9 cellular contexts compared by ENCODE assay signal in genomic region chr1:211329764-211330201, GRCh38. TPM values are rescaled to one million over a fixed set of nuclear protein-coding genes. Genes with fewer than 3 reads are reported as not detected.
A peak's percentile ranks its signal among the peaks of the same experiment; 100 is the strongest.
DNase-seq lines count a peak whose midpoint lies in the region; ATAC-seq and TF ChIP-seq lines count a peak whose summit lies in the region.
"Had no signal": no experiment of that assay in that cellular context is flagged by ENCODE, and none has a peak within 500 bp of the region (broad histone marks: within the 10 kb centered on the region; RNA-seq: fewer than 3 reads in every experiment).

No MANE protein-coding gene starts in this region.

- CTCF ChIA-PET in activated naive CD4-positive, alpha-beta T cell treated with anti-CD3 and anti-CD28 coated beads, Interleukin-2, amount 10 ng/mL, durations not matched to agents 7 days and 5 days (lab: Charles Lee) = interaction anchor here (1.2 to 2.3 kb wide), 2 partner anchors 11 to 35 kb away, joined by 3 to 9 read pairs; no protein-coding TSS in a partner anchor
- CTCF ChIA-PET in activated CD4-positive, alpha-beta memory T cell treated with anti-CD3 and anti-CD28 coated beads, Interleukin-2, amount 10 ng/mL, durations not matched to agents 7 days and 5 days (lab: Charles Lee) = interaction anchor here (1.7 kb wide), 1 partner anchor 184 kb away, joined by 13 read pairs; no protein-coding TSS in a partner anchor

- TF ChIP-seq CTCF in transverse colon (IDR thresholded peaks at IDR 0.05) = no peak

- no peak for TF ChIP-seq EP300 in transverse colon (IDR thresholded peaks at IDR 0.05; ENCODE audit: low read depth)

- peaks cover 31 to 84% (median 68%) of the 10 kb centered on the region in 4 donors for H3K4me1 ChIP-seq in transverse colon

- H3K27ac Mint-ChIP-seq in activated naive CD4-positive, alpha-beta T cell treated with anti-CD3 and anti-CD28 coated beads, Interleukin-2, amount 10 ng/mL, durations not matched to agents 7 days and 5 days = peak overlapping the region; percentile 96
- H3K27ac Mint-ChIP-seq in activated CD4-positive, alpha-beta memory T cell treated with anti-CD3 and anti-CD28 coated beads, Interleukin-2, amount 10 ng/mL, durations not matched to agents 7 days and 5 days = peak overlapping the region; percentile 92

- intact Hi-C loops in transverse colon (cut with DNase I; ENCODE audit: low total_unique reads) = no loop called here

- H3K9me3 Mint-ChIP-seq in activated naive CD4-positive, alpha-beta T cell treated with anti-CD3 and anti-CD28 coated beads, Interleukin-2, amount 10 ng/mL, durations not matched to agents 7 days and 5 days = no peaks in the 10 kb centered on the region
- H3K9me3 Mint-ChIP-seq in activated CD4-positive, alpha-beta memory T cell treated with anti-CD3 and anti-CD28 coated beads, Interleukin-2, amount 10 ng/mL, durations not matched to agents 7 days and 5 days = no peaks in the 10 kb centered on the region

- ATAC-seq in HG03039 (IDR thresholded peaks at IDR 0.05; ENCODE audit: unreplicated experiment) (peak; percentile 39), HG02970 (IDR thresholded peaks at IDR 0.05; ENCODE audit: low FRiP score, unreplicated experiment) (no peak)

- WGBS in transverse colon (ENCODE audit: low coverage in 1 of 2), 2 donors = 43 to 45% methylated on average over 1 to 4 of the region's 4 CpGs

- H3K36me3 ChIP-seq in transverse colon (no peaks in the 10 kb centered on the region), MG63 (peaks cover 4% of the 10 kb centered on the region)

- peak overlapping the region; percentile 35 to 95 (median 90) for H3K27ac ChIP-seq in transverse colon
- H3K27ac ChIP-seq: SK-N-MC had no signal

- in situ Hi-C loops in transverse colon (cut with MboI; ENCODE audit: low pct_ligation_motif_present in 1 of 4, low pct_unique_long_range_greater_than_20kb in 1 of 4, low sequenced_read_pairs in 3 of 4) = loop anchor here (10.0 kb wide), 3 partner anchors 145 to 325 kb away; no protein-coding TSS in a partner anchor

- H3K4me3 ChIP-seq in transverse colon (peak overlapping the region in 1 of 4 donors; percentile 11), MG63 (no peak overlapping the region)
- H3K4me3 ChIP-seq: SK-N-MC had no signal

- POLR2A ChIA-PET in activated CD4-positive, alpha-beta memory T cell treated with anti-CD3 and anti-CD28 coated beads, Interleukin-2, amount 10 ng/mL, durations not matched to agents 7 days and 5 days (lab: Charles Lee) = interaction anchor here (1.2 to 5.2 kb wide), 4 partner anchors 8 to 54 kb away, joined by 3 to 60 read pairs (median 23); no protein-coding TSS in a partner anchor

- peak; percentile 24 for TF ChIP-seq POLR2A in transverse colon (IDR thresholded peaks at IDR 0.05)

- H3K9me3 ChIP-seq in transverse colon (no peaks in the 10 kb centered on the region), MG63 (peaks cover 4% of the 10 kb centered on the region)

- peaks cover 46% of the 10 kb centered on the region for H3K36me3 Mint-ChIP-seq in activated naive CD4-positive, alpha-beta T cell treated with anti-CD3 and anti-CD28 coated beads, Interleukin-2, amount 10 ng/mL, durations not matched to agents 7 days and 5 days
- H3K36me3 Mint-ChIP-seq in activated CD4-positive, alpha-beta memory T cell treated with anti-CD3 and anti-CD28 coated beads, Interleukin-2, amount 10 ng/mL, durations not matched to agents 7 days and 5 days (ENCODE audit: low read depth) = peaks cover 44% of the 10 kb centered on the region

- H3K4me3 Mint-ChIP-seq in activated naive CD4-positive, alpha-beta T cell treated with anti-CD3 and anti-CD28 coated beads, Interleukin-2, amount 10 ng/mL, durations not matched to agents 7 days and 5 days = peak overlapping the region; percentile 95
- H3K4me3 Mint-ChIP-seq in activated CD4-positive, alpha-beta memory T cell treated with anti-CD3 and anti-CD28 coated beads, Interleukin-2, amount 10 ng/mL, durations not matched to agents 7 days and 5 days = peak overlapping the region; percentile 88

- peaks cover 84% of the 10 kb centered on the region for H3K4me1 Mint-ChIP-seq in activated naive CD4-positive, alpha-beta T cell treated with anti-CD3 and anti-CD28 coated beads, Interleukin-2, amount 10 ng/mL, durations not matched to agents 7 days and 5 days
- peaks cover 74% of the 10 kb centered on the region for H3K4me1 Mint-ChIP-seq in activated CD4-positive, alpha-beta memory T cell treated with anti-CD3 and anti-CD28 coated beads, Interleukin-2, amount 10 ng/mL, durations not matched to agents 7 days and 5 days

- no peaks in the 10 kb centered on the region for H3K27me3 Mint-ChIP-seq in activated naive CD4-positive, alpha-beta T cell treated with anti-CD3 and anti-CD28 coated beads, Interleukin-2, amount 10 ng/mL, durations not matched to agents 7 days and 5 days
- no peaks in the 10 kb centered on the region for H3K27me3 Mint-ChIP-seq in activated CD4-positive, alpha-beta memory T cell treated with anti-CD3 and anti-CD28 coated beads, Interleukin-2, amount 10 ng/mL, durations not matched to agents 7 days and 5 days

- H3K27me3 ChIP-seq in transverse colon = no peaks in the 10 kb centered on the region
- no peaks in the 10 kb centered on the region for H3K27me3 ChIP-seq in MG63

- DNase-seq in activated naive CD4-positive, alpha-beta T cell treated with anti-CD3 and anti-CD28 coated beads, Interleukin-2, amount 10 ng/mL, durations not matched to agents 7 days and 5 days = peak; percentile 49
- DNase-seq in activated naive CD4-positive, alpha-beta T cell (lab: John Stamatoyannopoulos, UW) = no peak
- no peak for DNase-seq in activated CD4-positive, alpha-beta memory T cell treated with anti-CD3 and anti-CD28 coated beads, Interleukin-2, amount 10 ng/mL, durations not matched to agents 7 days and 5 days
- DNase-seq in transverse colon (no peak), MG63 (no peak), DMS153 treated with DMSO at 0.1 percent for 48 hours (lab: John Stamatoyannopoulos, UW; ENCODE audit: unreplicated experiment) (no peak)

RNA-seq across cellular contexts. Expression of gene TRAF5, which starts 3.1 kb away (rescaled TPM):
- 10 to 100 TPM; 67.9 to 68.4 TPM for total RNA-seq in activated CD4-positive, alpha-beta memory T cell treated with anti-CD3 and anti-CD28 coated beads, Interleukin-2, amount 10 ng/mL, durations not matched to agents 7 days and 5 days
- total RNA-seq in transverse colon = 10 to 100 TPM; 10.5 to 30.5 (median 17.0) TPM
- 5.8 and 22.9 TPM in 2 replicates for total RNA-seq in MG63 (2014; rRNA removed; shearing (Covaris generic); ENCODE audit: low replicate concordance)
